ENCODE assay signal across 19 cellular contexts in genomic region chr6:13097454-13097853, GRCh38.
A peak's percentile ranks its signal among the peaks of the same experiment; 100 is the strongest.
DNase-seq lines count a peak whose midpoint lies in the region; ATAC-seq and TF ChIP-seq lines count a peak whose summit lies in the region.
"Had no signal": no experiment of that assay in that cellular context is flagged by ENCODE, and none has a peak within 500 bp of the region (broad histone marks: within the 10 kb centered on the region; RNA-seq: fewer than 3 reads in every experiment).

No MANE protein-coding gene starts in this region.

- H3K4me1 ChIP-seq in heart right ventricle, result peaks cover 0 to 50% (median 24%) of the 10 kb centered on the region in 9 donors
- H3K4me1 ChIP-seq in right cardiac atrium (ENCODE audit: control insufficient read depth, insufficient read depth, low read length), result peaks cover 2% of the 10 kb centered on the region
- H3K4me1 ChIP-seq in thoracic aorta (ENCODE audit: control insufficient read depth in 1 of 2, low read depth in 2 of 2), result peaks cover 18 to 55% of the 10 kb centered on the region in 2 donors
- H3K4me1 ChIP-seq: HAP-1 had no signal

- H3K9me3 ChIP-seq in heart right ventricle (no peaks in the 10 kb centered on the region), right cardiac atrium (ENCODE audit: control insufficient read depth, low read length) (no peaks in the 10 kb centered on the region), thoracic aorta (no peaks in the 10 kb centered on the region)
- H3K9me3 ChIP-seq: BLaER1, HAP-1 had no signal

- H3K27me3 Mint-ChIP-seq in activated CD4-positive, alpha-beta T cell treated with anti-CD3 and anti-CD28 coated beads, Interleukin-2, amount 10 ng/mL, durations not matched to agents 24 days and 14 days, result peaks cover 16% of the 10 kb centered on the region

- no peak overlapping the region for H3K27ac Mint-ChIP-seq in activated CD4-positive, alpha-beta T cell treated with anti-CD3 and anti-CD28 coated beads, Interleukin-2, amount 10 ng/mL, durations not matched to agents 24 days and 14 days
- H3K27ac Mint-ChIP-seq: CD14-positive monocyte; CD4-positive, alpha-beta memory T cell had no signal

- intact Hi-C loops in activated CD4-positive, alpha-beta T cell treated with anti-CD3 and anti-CD28 coated beads, Interleukin-2, amount 10 ng/mL, durations not matched to agents 24 days and 14 days (cut with micrococcal nuclease), result no loop called here
- intact Hi-C loops in heart right ventricle (cut with DNase I) (loop anchor here in 1 of 10 donors (1.0 kb wide), 1 partner anchor 21 kb away; no protein-coding TSS in a partner anchor), right cardiac atrium (cut with DNase I) (no loop called here)

- no peak overlapping the region for H3K4me3 Mint-ChIP-seq in activated CD4-positive, alpha-beta T cell treated with anti-CD3 and anti-CD28 coated beads, Interleukin-2, amount 10 ng/mL, durations not matched to agents 24 days and 14 days
- H3K4me3 Mint-ChIP-seq: CD14-positive monocyte; CD4-positive, alpha-beta memory T cell had no signal

- H3K9me3 Mint-ChIP-seq in activated CD4-positive, alpha-beta T cell treated with anti-CD3 and anti-CD28 coated beads, Interleukin-2, amount 10 ng/mL, durations not matched to agents 24 days and 14 days, result no peaks in the 10 kb centered on the region
- H3K9me3 Mint-ChIP-seq: CD14-positive monocyte; CD4-positive, alpha-beta memory T cell had no signal

- H3K27me3 ChIP-seq in heart right ventricle (no peaks in the 10 kb centered on the region), right cardiac atrium (ENCODE audit: control insufficient read depth, insufficient read depth) (no peaks in the 10 kb centered on the region), thoracic aorta (replicated peaks; ENCODE audit: insufficient read depth) (no peaks in the 10 kb centered on the region)
- H3K27me3 ChIP-seq: BLaER1 had no signal

- TF ChIP-seq CTCF in heart right ventricle (IDR thresholded peaks at IDR 0.05), result no peak
- no peak for TF ChIP-seq CTCF in thoracic aorta (IDR thresholded peaks at IDR 0.05)

- DNase-seq in activated CD4-positive, alpha-beta T cell treated with anti-CD3 and anti-CD28 coated beads, Interleukin-2, amount 10 ng/mL, durations not matched to agents 24 days and 14 days, result peak; percentile 12
- no peak for DNase-seq in activated CD4-positive, alpha-beta T cell treated with anti-CD3 and anti-CD28 coated beads for 4 hours
- peak in 1 of 2 donors; percentile 44 for DNase-seq in heart right ventricle
- no peak for DNase-seq in right cardiac atrium
- DNase-seq in thoracic aorta (ENCODE audit: low spot score), result no peak
- no peak for DNase-seq in D341Med (ENCODE audit: low spot score)
- DNase-seq: 8988T; CD4-positive, alpha-beta memory T cell; DMS 273 treated with DMSO at 0.1 percent for 48 hours; DMS53; DND-41; EL had no signal

- no peaks in the 10 kb centered on the region for H3K4me1 Mint-ChIP-seq in activated CD4-positive, alpha-beta T cell treated with anti-CD3 and anti-CD28 coated beads, Interleukin-2, amount 10 ng/mL, durations not matched to agents 24 days and 14 days
- H3K4me1 Mint-ChIP-seq: CD4-positive, alpha-beta memory T cell had no signal

- H3K36me3 ChIP-seq in heart right ventricle (no peaks in the 10 kb centered on the region), thoracic aorta (no peaks in the 10 kb centered on the region)
- H3K36me3 ChIP-seq: BLaER1, HAP-1 had no signal

- H3K27ac ChIP-seq in heart right ventricle (peak overlapping the region in 7 of 10 donors; percentile 2 to 52 (median 16)), right cardiac atrium (ENCODE audit: low read length) (no peak overlapping the region), thoracic aorta (peak overlapping the region; percentile 62 to 63)
- H3K27ac ChIP-seq: BLaER1, HL-60 had no signal

- WGBS in heart right ventricle, 2 donors, result 29 to 53% methylated on average over 1 of the region's 1 CpG
- 82% methylated on average over 1 of the region's 1 CpG for WGBS in right cardiac atrium

- H3K36me3 Mint-ChIP-seq in activated CD4-positive, alpha-beta T cell treated with anti-CD3 and anti-CD28 coated beads, Interleukin-2, amount 10 ng/mL, durations not matched to agents 24 days and 14 days (ENCODE audit: low read depth), result no peaks in the 10 kb centered on the region
- H3K36me3 Mint-ChIP-seq: CD14-positive monocyte; CD4-positive, alpha-beta memory T cell had no signal

- ATAC-seq in heart right ventricle, result peak in 7 of 8 donors; percentile 46 to 82 (median 68)
- no peak for ATAC-seq in right cardiac atrium
- ATAC-seq in thoracic aorta (ENCODE audit: insufficient number of reproducible peaks, low FRiP score, low read depth), result no peak
- no peak for ATAC-seq in HG02973 (IDR thresholded peaks at IDR 0.05; ENCODE audit: unreplicated experiment)
- no peak for ATAC-seq in HG03045 (IDR thresholded peaks at IDR 0.05; ENCODE audit: unreplicated experiment)
- ATAC-seq: GM12878 had no signal

- H3K4me3 ChIP-seq in heart right ventricle (no peak overlapping the region), right cardiac atrium (ENCODE audit: low read length) (no peak overlapping the region), thoracic aorta (peak overlapping the region; percentile 24)
- H3K4me3 ChIP-seq: BLaER1, GM12878, HAP-1 had no signal

Comparison
In these comparisons a context has a peak if more than half of its experiments do, and no peak if none do; other contexts are left out.
1. ATAC-seq: peak in heart right ventricle (7 of 8); none in right cardiac atrium (0 of 2), thoracic aorta (single experiment), HG02973 (single experiment) and HG03045 (single experiment).